In genomic region chrX:69759921-69760625, GRCh38 we compare ENCODE assay signal across 22 cellular contexts.
"Had no signal": no experiment of that assay in that cellular context is flagged by ENCODE, and none has a peak within 500 bp of the region (broad histone marks: within the 10 kb centered on the region; RNA-seq: fewer than 3 reads in every experiment).

No MANE protein-coding gene starts in this region.

- DNase-seq: activated CD4-positive, alpha-beta memory T cell treated with anti-CD3 and anti-CD28 coated beads for 36 hours; activated CD4-positive, alpha-beta T cell treated with anti-CD3 and anti-CD28 coated beads for 48 hours; activated CD4-positive, CD25-positive, alpha-beta regulatory T cell; activated effector memory CD4-positive, alpha-beta T cell treated with Interleukin-2 at 50 U/mL for 16 hours; activated naive CD4-positive, alpha-beta T cell treated with anti-CD3 and anti-CD28 coated beads for 36 hours; activated naive CD8-positive, alpha-beta T cell treated with anti-CD3 and anti-CD28 coated beads, Interleukin-2, amount 10 ng/mL, durations not matched to agents 7 days and 5 days; activated T-cell treated with anti-CD3 and anti-CD28 coated beads, Interleukin-2, amount 50 U/mL, for 72 hours; body of pancreas; heart left ventricle; kidney; lower lobe of right lung; naive thymus-derived CD8-positive, alpha-beta T cell; right lobe of liver; stimulated activated CD4-positive, alpha-beta T cell treated with anti-CD3 and anti-CD28 coated beads, Interleukin-1b, Interleukin-23, amount 100 ng/mL, for 48 hours; stimulated activated naive CD8-positive, alpha-beta T cell treated with anti-CD3 and anti-CD28 coated beads, Interleukin-15, amount 100 ng/mL, for 72 hours; T-helper 17 cell; testis had no signal

- H3K27ac ChIP-seq: body of pancreas, cardiac muscle cell, esophagus muscularis mucosa, gastroesophageal sphincter, heart left ventricle, lower lobe of right lung, right lobe of liver, skin epidermis, testis had no signal

- ATAC-seq: activated T-cell treated with anti-CD3 and anti-CD28 coated beads, Interleukin-2, amount 50 U/mL, for 72 hours; body of pancreas; gastroesophageal sphincter; heart left ventricle; left lobe of liver; lower lobe of right lung; naive thymus-derived CD8-positive, alpha-beta T cell; right lobe of liver; stimulated activated naive CD8-positive, alpha-beta T cell treated with anti-CD3 and anti-CD28 coated beads, Interleukin-15, amount 100 ng/mL, for 72 hours; T-helper 17 cell had no signal
